15 cellular contexts compared by ENCODE assay signal in genomic region chr21:36769051-36769867, GRCh38.
DNase-seq lines count a peak whose midpoint lies in the region; ATAC-seq, FAIRE-seq and TF ChIP-seq lines count a peak whose summit lies in the region.
"Had no signal": no experiment of that assay in that cellular context is flagged by ENCODE, and none has a peak within 500 bp of the region (broad histone marks: within the 10 kb centered on the region; RNA-seq: fewer than 3 reads in every experiment).

No MANE protein-coding gene starts in this region.

- no peak for TF ChIP-seq RAD21 in K562 (CRISPR knock-in tag; conservative IDR thresholded peaks at IDR 0.05 in 1 of 2, IDR thresholded peaks at IDR 0.05 in 1 of 2)

- DNase-seq in NCI-H446 treated with DMSO at 0.1 percent for 48 hours (lab: John Stamatoyannopoulos, UW) (peak; percentile 76), K562 (ENCODE audit: extremely low read depth in 1 of 4, low spot score in 3 of 4) (no peak), islet precursor cell (peak; percentile 24), transverse colon (no peak), GM20000 (ENCODE audit: low spot score) (no peak)
- DNase-seq in naive thymus-derived CD8-positive, alpha-beta T cell, result no peak
- no peak for DNase-seq in stimulated activated naive CD4-positive, alpha-beta T cell treated with Interleukin-2 at 50 U/mL for 16 hours (lab: John Stamatoyannopoulos, UW)
- DNase-seq: activated CD4-positive, CD25-positive, alpha-beta regulatory T cell treated with anti-CD3 and anti-CD28 coated beads, Interleukin-2, amount 50 U/mL, for 72 hours; activated T-cell treated with anti-CD3 and anti-CD28 coated beads, Interleukin-2, amount 50 U/mL, for 72 hours; kidney; NCI-H345; SHP77 treated with DMSO at 0.1 percent for 48 hours; stimulated activated naive CD8-positive, alpha-beta T cell treated with anti-CD3 and anti-CD28 coated beads, Interleukin-15, Interleukin-2, amounts not matched to agents 100 U/mL and 50 U/mL, for 24 hours had no signal

- in situ Hi-C loops in K562 (cut with MboI) (no loop called here), transverse colon (cut with MboI; ENCODE audit: low pct_ligation_motif_present in 1 of 4, low pct_unique_long_range_greater_than_20kb in 1 of 4, low sequenced_read_pairs in 3 of 4) (no loop called here)

- H3K9me3 ChIP-seq in K562 (replicated peaks; ENCODE audit: control insufficient read depth, insufficient read depth, low read depth, low read length) (no peaks in the 10 kb centered on the region), transverse colon (no peaks in the 10 kb centered on the region)
- H3K9me3 ChIP-seq: ovary had no signal

- CTCF ChIA-PET in K562 (lab: Yijun Ruan, JAX; ENCODE audit: low intra/inter-chr PET ratio), result no interaction called here

- H3K27me3 Mint-ChIP-seq in naive thymus-derived CD8-positive, alpha-beta T cell, result no peaks in the 10 kb centered on the region

- peak; percentile 54 for FAIRE-seq in K562 (lab: Jason Lieb, UNC)
- FAIRE-seq: GM12891, kidney had no signal

- H3K79me2 ChIP-seq in K562 (ENCODE audit: control insufficient read depth, insufficient read depth, low read length), result no peaks in the 10 kb centered on the region

- peak overlapping the region in 2 of 10 donors; percentile 20 to 27 for H3K27ac Mint-ChIP-seq in naive thymus-derived CD8-positive, alpha-beta T cell
- H3K27ac Mint-ChIP-seq: activated T-cell treated with anti-CD3 and anti-CD28 coated beads, Interleukin-2, amount 50 U/mL, for 72 hours had no signal

- no peak overlapping the region for H2AFZ ChIP-seq in K562 (ENCODE audit: low read depth, low read length)

- TF ChIP-seq CTCF in K562 (IDR thresholded peaks at IDR 0.05 in 2 of 3, conservative IDR thresholded peaks at IDR 0.05 in 1 of 3; ENCODE audit: insufficient read depth in 2 of 3, low read depth in 1 of 3, low read length in 3 of 3), result no peak
- TF ChIP-seq CTCF in transverse colon (IDR thresholded peaks at IDR 0.05), result no peak
- no peak for TF ChIP-seq CTCF in GM20000 (IDR thresholded peaks at IDR 0.05; ENCODE audit: extremely low read depth, missing control alignments)

- TF ChIP-seq POLR2A in K562 (conservative IDR thresholded peaks at IDR 0.05) (no peak), transverse colon (IDR thresholded peaks at IDR 0.05) (no peak)

- WGBS in K562 (ENCODE audit: insufficient coverage, low coverage, missing lambda C conversion rate), result 37% methylated on average over 8 of the region's 8 CpGs
- WGBS in transverse colon (ENCODE audit: low coverage in 1 of 2), 2 donors, result 49 to 57% methylated on average over 4 to 8 of the region's 8 CpGs

- no peaks in the 10 kb centered on the region for H3K9me1 ChIP-seq in K562 (ENCODE audit: control insufficient read depth, insufficient read depth, low read length)

- H3K27ac ChIP-seq in K562 (ENCODE audit: extremely low read depth, low read depth, low read length) (no peak overlapping the region), transverse colon (peak overlapping the region in 3 of 4 donors; percentile 18 to 34 (median 30))
- H3K27ac ChIP-seq: ovary had no signal

- H3K4me3 ChIP-seq in K562, result no peak overlapping the region
- H3K4me3 ChIP-seq in transverse colon, result no peak overlapping the region
- H3K4me3 ChIP-seq: ovary had no signal

- no peak overlapping the region for H3K9ac ChIP-seq in K562 (ENCODE audit: insufficient read depth in 1 of 2, low read depth in 2 of 2, low read length in 2 of 2)

- no peak overlapping the region for H3K4me2 ChIP-seq in K562 (ENCODE audit: insufficient read depth, low read length)

- BruUV-seq in K562 (replicated peaks; lab: Mats Ljungman, UMichigan), result no TSS peak

- H3K36me3 ChIP-seq in K562 (ENCODE audit: control insufficient read depth, insufficient read depth, low read length), result no peaks in the 10 kb centered on the region
- no peaks in the 10 kb centered on the region for H3K36me3 ChIP-seq in transverse colon
- H3K36me3 ChIP-seq: ovary had no signal

- TF ChIP-seq EP300 in K562 (IDR thresholded peaks at IDR 0.05; ENCODE audit: low read length) (no peak), transverse colon (IDR thresholded peaks at IDR 0.05; ENCODE audit: low read depth) (no peak)

- no peaks in the 10 kb centered on the region for H3K9me3 Mint-ChIP-seq in naive thymus-derived CD8-positive, alpha-beta T cell
- H3K9me3 Mint-ChIP-seq: activated T-cell treated with anti-CD3 and anti-CD28 coated beads, Interleukin-2, amount 50 U/mL, for 72 hours had no signal

- 0 out of 5 replicates have a peak, but pooled peaks cover 0 to 3% of the 10 kb centered on the region in 2 experiments for H3K4me1 ChIP-seq in K562 (replicated peaks in 1 of 2; ENCODE audit: control insufficient read depth in 2 of 2, insufficient read depth in 2 of 2, low read length in 2 of 2)
- peaks cover 0 to 28% (median 19%) of the 10 kb centered on the region in 4 donors for H3K4me1 ChIP-seq in transverse colon

- H3K4me3 Mint-ChIP-seq in naive thymus-derived CD8-positive, alpha-beta T cell, result no peak overlapping the region
- H3K4me3 Mint-ChIP-seq: activated T-cell treated with anti-CD3 and anti-CD28 coated beads, Interleukin-2, amount 50 U/mL, for 72 hours had no signal

- H3K36me3 Mint-ChIP-seq in naive thymus-derived CD8-positive, alpha-beta T cell, result peaks cover 8 to 25% (median 23%) of the 10 kb centered on the region in 3 donors

- no peaks in the 10 kb centered on the region for H4K20me1 ChIP-seq in K562 (replicated peaks; ENCODE audit: control insufficient read depth, insufficient read depth, low read length)

- no peaks in the 10 kb centered on the region for H3K4me1 Mint-ChIP-seq in naive thymus-derived CD8-positive, alpha-beta T cell

- POLR2A ChIA-PET in K562 (lab: Yijun Ruan, JAX), result interaction anchor here (0.6 kb wide), 1 partner anchor 23 kb away, joined by 3 read pairs; no protein-coding TSS in a partner anchor
- POLR2A ChIA-PET in naive thymus-derived CD8-positive, alpha-beta T cell (lab: Charles Lee), result no interaction called here

- no peaks in the 10 kb centered on the region for H3K27me3 ChIP-seq in K562 (ENCODE audit: control insufficient read depth in 2 of 2, insufficient read depth in 2 of 2, low read length in 2 of 2)
- no peaks in the 10 kb centered on the region for H3K27me3 ChIP-seq in transverse colon
- H3K27me3 ChIP-seq: ovary had no signal

- no peak for ATAC-seq in K562
- ATAC-seq in naive thymus-derived CD8-positive, alpha-beta T cell, result no peak
- ATAC-seq: activated T-cell treated with anti-CD3 and anti-CD28 coated beads, Interleukin-2, amount 50 U/mL, for 72 hours; stimulated activated naive CD8-positive, alpha-beta T cell treated with anti-CD3 and anti-CD28 coated beads, Interleukin-15, Interleukin-2, amounts not matched to agents 100 U/mL and 50 U/mL, for 24 hours had no signal

- intact Hi-C loops in K562 (cut with micrococcal nuclease) (no loop called here), transverse colon (cut with DNase I; ENCODE audit: low total_unique reads) (no loop called here)

TF ChIP-seq in K562, 482 proteins besides CTCF, POLR2A, EP300 and RAD21:
- TF ChIP-seq ZBTB17 (CRISPR knock-in tag; IDR thresholded peaks at IDR 0.05) (no peak), ZNF77 (CRISPR knock-in tag; IDR thresholded peaks at IDR 0.05) (no peak), THRAP3 (IDR thresholded peaks at IDR 0.05; ENCODE audit: borderline replicate concordance) (no peak), ZNF830 (CRISPR knock-in tag; IDR thresholded peaks at IDR 0.05) (no peak), CREBBP (IDR thresholded peaks at IDR 0.05; ENCODE audit: low read depth, low read length) (no peak)

Comparison
In these comparisons a context has a peak if more than half of its experiments do, and no peak if none do; other contexts are left out.
1. DNase-seq: peak in NCI-H446 treated with DMSO at 0.1 percent for 48 hours (single experiment) and islet precursor cell (single experiment); none in K562 (0 of 4), transverse colon (single experiment), naive thymus-derived CD8-positive, alpha-beta T cell (0 of 10), stimulated activated naive CD4-positive, alpha-beta T cell treated with Interleukin-2 at 50 U/mL for 16 hours (single experiment) and GM20000 (single experiment).